ENCODE assay signal across 24 cellular contexts in the genomic region with DNA sequence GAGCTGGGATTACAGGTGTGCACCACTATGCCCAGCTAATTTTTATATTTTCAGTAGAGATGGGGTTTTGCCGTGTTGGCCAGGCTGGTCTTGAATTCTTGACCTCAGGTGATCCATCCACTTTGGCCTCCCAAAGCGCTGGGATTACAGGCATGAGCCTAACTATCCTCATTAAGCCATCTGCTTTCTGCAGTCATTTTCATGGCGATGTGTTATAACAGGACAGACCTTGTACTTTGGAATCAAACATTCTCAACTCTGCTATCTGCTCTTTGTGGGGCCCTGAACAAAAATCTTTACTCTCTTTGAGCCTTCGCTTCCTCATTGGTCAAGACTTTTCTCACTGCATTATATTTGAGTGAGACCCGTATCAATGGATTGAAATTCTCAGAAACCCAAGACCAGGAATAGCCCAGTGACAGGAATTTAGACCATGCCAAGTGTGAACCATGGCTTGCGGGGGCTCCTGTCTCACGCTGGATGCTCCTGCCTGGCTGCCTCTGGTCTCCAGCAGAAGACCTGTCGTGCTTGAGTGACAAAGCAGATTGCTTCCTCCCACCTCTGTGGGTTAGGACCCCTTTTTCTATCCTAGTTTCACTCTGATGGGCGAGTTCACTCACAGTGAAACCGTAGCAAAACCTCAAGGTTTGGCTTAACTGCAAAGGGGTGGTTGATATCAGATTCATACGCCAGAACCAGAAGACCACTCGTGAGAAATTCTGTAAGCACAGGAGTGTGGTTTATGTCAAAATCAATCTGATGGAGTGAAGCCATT.
DNase-seq lines count a peak whose midpoint lies in the region; ATAC-seq and TF ChIP-seq lines count a peak whose summit lies in the region.
"Had no signal": no experiment of that assay in that cellular context is flagged by ENCODE, and none has a peak within 500 bp of the region (broad histone marks: within the 10 kb centered on the region; RNA-seq: fewer than 3 reads in every experiment).

No MANE protein-coding gene starts in this region.

- H3K36me3 Mint-ChIP-seq in activated CD8-positive, alpha-beta memory T cell treated with anti-CD3 and anti-CD28 coated beads, Interleukin-2, amount 10 ng/mL, durations not matched to agents 7 days and 5 days: peaks cover 17% of the 10 kb centered on the region
- peaks cover 3% of the 10 kb centered on the region for H3K36me3 Mint-ChIP-seq in activated CD8-positive, alpha-beta T cell treated with anti-CD3 and anti-CD28 coated beads, Interleukin-2, amount 10 ng/mL, durations not matched to agents 7 days and 5 days (ENCODE audit: low read depth)
- peaks cover 0 to under 1% (median 0%) of the 10 kb centered on the region in 3 donors for H3K36me3 Mint-ChIP-seq in naive thymus-derived CD8-positive, alpha-beta T cell
- H3K36me3 Mint-ChIP-seq: CD14-positive monocyte had no signal

- peak; percentile 72 for DNase-seq in activated CD8-positive, alpha-beta memory T cell treated with anti-CD3 and anti-CD28 coated beads, Interleukin-2, amount 10 ng/mL, durations not matched to agents 7 days and 5 days
- DNase-seq in activated CD8-positive, alpha-beta memory T cell treated with anti-CD3 and anti-CD28 coated beads, Interleukin-2, amount 50 U/mL, for 48 hours: no peak
- peak; percentile 32 for DNase-seq in activated CD8-positive, alpha-beta T cell treated with anti-CD3 and anti-CD28 coated beads, Interleukin-2, amount 10 ng/mL, durations not matched to agents 7 days and 5 days
- peak; percentile 49 to 51 for DNase-seq in stimulated activated CD8-positive, alpha-beta memory T cell treated with anti-CD3 and anti-CD28 coated beads, Interleukin-15, amount 100 ng/mL, for 48 hours (ENCODE audit: low read depth in 2 of 2)
- DNase-seq in stomach: no peak
- no peak for DNase-seq in naive thymus-derived CD8-positive, alpha-beta T cell
- DNase-seq: activated CD4-positive, alpha-beta T cell treated with anti-CD3 and anti-CD28 coated beads, Interleukin-2, amount 50 U/mL, for 4 hours; activated effector memory CD4-positive, alpha-beta T cell treated with Interleukin-2 at 50 U/mL for 16 hours; DMS 273 treated with DMSO at 0.1 percent for 48 hours; GDM1; head of caudate nucleus; midbrain; MM.1S; NCI-H146; NCI-H2171 treated with DMSO at 0.1 percent for 48 hours; NCI-H526; posterior cingulate gyrus; SHP77 had no signal

- peak; percentile 80 for ATAC-seq in activated CD8-positive, alpha-beta memory T cell treated with anti-CD3 and anti-CD28 coated beads, Interleukin-2, amount 10 ng/mL, durations not matched to agents 7 days and 5 days
- peak; percentile 49 for ATAC-seq in GM18502 (IDR thresholded peaks at IDR 0.05; ENCODE audit: poor library complexity, unreplicated experiment)
- ATAC-seq in activated CD8-positive, alpha-beta T cell treated with anti-CD3 and anti-CD28 coated beads, Interleukin-2, amount 10 ng/mL, durations not matched to agents 7 days and 5 days: peak; percentile 41
- no peak for ATAC-seq in naive thymus-derived CD8-positive, alpha-beta T cell
- ATAC-seq in GM21515 (IDR thresholded peaks at IDR 0.05; ENCODE audit: unreplicated experiment): no peak
- ATAC-seq: left lobe of liver had no signal

- TF ChIP-seq CTCF in stomach (IDR thresholded peaks at IDR 0.05): no peak

- H3K4me3 Mint-ChIP-seq in activated CD8-positive, alpha-beta memory T cell treated with anti-CD3 and anti-CD28 coated beads, Interleukin-2, amount 10 ng/mL, durations not matched to agents 7 days and 5 days: no peak overlapping the region
- no peak overlapping the region for H3K4me3 Mint-ChIP-seq in activated CD8-positive, alpha-beta T cell treated with anti-CD3 and anti-CD28 coated beads, Interleukin-2, amount 10 ng/mL, durations not matched to agents 7 days and 5 days
- H3K4me3 Mint-ChIP-seq in naive thymus-derived CD8-positive, alpha-beta T cell: no peak overlapping the region
- H3K4me3 Mint-ChIP-seq: CD14-positive monocyte; dendritic cell treated with granulocyte-macrophage colony-stimulating factor and Interleukin-4, amounts not matched to agents 40 ng/mL and 50 ng/mL, for 4 days; neural crest cell had no signal

- 79 to 87% (median 82%) methylated on average over 11 to 12 of the region's 12 CpGs for WGBS in stomach, 5 donors

- POLR2A ChIA-PET in activated CD8-positive, alpha-beta T cell treated with anti-CD3 and anti-CD28 coated beads, Interleukin-2, amount 10 ng/mL, durations not matched to agents 7 days and 5 days (lab: Charles Lee): no interaction called here
- POLR2A ChIA-PET in naive thymus-derived CD8-positive, alpha-beta T cell (lab: Charles Lee): no interaction called here

- H3K27ac Mint-ChIP-seq in activated CD8-positive, alpha-beta memory T cell treated with anti-CD3 and anti-CD28 coated beads, Interleukin-2, amount 10 ng/mL, durations not matched to agents 7 days and 5 days: peak overlapping the region; percentile 25
- H3K27ac Mint-ChIP-seq in activated CD8-positive, alpha-beta T cell treated with anti-CD3 and anti-CD28 coated beads, Interleukin-2, amount 10 ng/mL, durations not matched to agents 7 days and 5 days: no peak overlapping the region
- H3K27ac Mint-ChIP-seq in naive thymus-derived CD8-positive, alpha-beta T cell: peak overlapping the region in 1 of 10 donors; percentile 15
- H3K27ac Mint-ChIP-seq: dendritic cell treated with granulocyte-macrophage colony-stimulating factor and Interleukin-4, amounts not matched to agents 40 ng/mL and 50 ng/mL, for 4 days had no signal

- intact Hi-C loops in stomach (cut with DNase I; ENCODE audit: low total_unique reads): no loop called here

- no peaks in the 10 kb centered on the region for H3K9me3 ChIP-seq in stomach

- H3K36me3 ChIP-seq in stomach: no peaks in the 10 kb centered on the region

- H3K9me3 Mint-ChIP-seq in activated CD8-positive, alpha-beta memory T cell treated with anti-CD3 and anti-CD28 coated beads, Interleukin-2, amount 10 ng/mL, durations not matched to agents 7 days and 5 days (ENCODE audit: low read depth): no peaks in the 10 kb centered on the region
- no peaks in the 10 kb centered on the region for H3K9me3 Mint-ChIP-seq in activated CD8-positive, alpha-beta T cell treated with anti-CD3 and anti-CD28 coated beads, Interleukin-2, amount 10 ng/mL, durations not matched to agents 7 days and 5 days (ENCODE audit: insufficient read depth)
- H3K9me3 Mint-ChIP-seq in naive thymus-derived CD8-positive, alpha-beta T cell: no peaks in the 10 kb centered on the region
- H3K9me3 Mint-ChIP-seq: dendritic cell treated with granulocyte-macrophage colony-stimulating factor and Interleukin-4, amounts not matched to agents 40 ng/mL and 50 ng/mL, for 4 days; neural crest cell had no signal

- H3K27me3 Mint-ChIP-seq in activated CD8-positive, alpha-beta memory T cell treated with anti-CD3 and anti-CD28 coated beads, Interleukin-2, amount 10 ng/mL, durations not matched to agents 7 days and 5 days: peaks cover 21% of the 10 kb centered on the region
- peaks cover 8% of the 10 kb centered on the region for H3K27me3 Mint-ChIP-seq in activated CD8-positive, alpha-beta T cell treated with anti-CD3 and anti-CD28 coated beads, Interleukin-2, amount 10 ng/mL, durations not matched to agents 7 days and 5 days (ENCODE audit: low read depth)
- peaks cover 0 to under 1% (median 0%) of the 10 kb centered on the region in 5 donors for H3K27me3 Mint-ChIP-seq in naive thymus-derived CD8-positive, alpha-beta T cell

- no peaks in the 10 kb centered on the region for H3K27me3 ChIP-seq in stomach

- H3K27ac ChIP-seq in stomach: no peak overlapping the region

- peaks cover 65% of the 10 kb centered on the region for H3K4me1 Mint-ChIP-seq in activated CD8-positive, alpha-beta memory T cell treated with anti-CD3 and anti-CD28 coated beads, Interleukin-2, amount 10 ng/mL, durations not matched to agents 7 days and 5 days
- H3K4me1 Mint-ChIP-seq in activated CD8-positive, alpha-beta T cell treated with anti-CD3 and anti-CD28 coated beads, Interleukin-2, amount 10 ng/mL, durations not matched to agents 7 days and 5 days (ENCODE audit: low read depth): peaks cover 62% of the 10 kb centered on the region
- peaks cover 3 to 29% (median 8%) of the 10 kb centered on the region in 4 donors for H3K4me1 Mint-ChIP-seq in naive thymus-derived CD8-positive, alpha-beta T cell

- CTCF ChIA-PET in activated CD8-positive, alpha-beta memory T cell treated with anti-CD3 and anti-CD28 coated beads, Interleukin-2, amount 10 ng/mL, durations not matched to agents 7 days and 5 days (lab: Charles Lee): no interaction called here
- CTCF ChIA-PET in activated CD8-positive, alpha-beta T cell treated with anti-CD3 and anti-CD28 coated beads, Interleukin-2, amount 10 ng/mL, durations not matched to agents 7 days and 5 days (lab: Charles Lee): no interaction called here

- no peak for TF ChIP-seq POLR2A in stomach (IDR thresholded peaks at IDR 0.05)

- no peak overlapping the region for H3K4me3 ChIP-seq in stomach

- TF ChIP-seq EP300 in stomach (IDR thresholded peaks at IDR 0.05): no peak

- no peaks in the 10 kb centered on the region for H3K4me1 ChIP-seq in stomach

Comparison
In these comparisons a context has a peak if more than half of its experiments do, and no peak if none do; other contexts are left out.
1. DNase-seq: peak in activated CD8-positive, alpha-beta memory T cell treated with anti-CD3 and anti-CD28 coated beads, Interleukin-2, amount 10 ng/mL, durations not matched to agents 7 days and 5 days (single experiment), activated CD8-positive, alpha-beta T cell treated with anti-CD3 and anti-CD28 coated beads, Interleukin-2, amount 10 ng/mL, durations not matched to agents 7 days and 5 days (single experiment) and stimulated activated CD8-positive, alpha-beta memory T cell treated with anti-CD3 and anti-CD28 coated beads, Interleukin-15, amount 100 ng/mL, for 48 hours (2 of 2); none in activated CD8-positive, alpha-beta memory T cell treated with anti-CD3 and anti-CD28 coated beads, Interleukin-2, amount 50 U/mL, for 48 hours (single experiment), stomach (single experiment) and naive thymus-derived CD8-positive, alpha-beta T cell (0 of 10).
2. ATAC-seq: peak in activated CD8-positive, alpha-beta memory T cell treated with anti-CD3 and anti-CD28 coated beads, Interleukin-2, amount 10 ng/mL, durations not matched to agents 7 days and 5 days (single experiment), GM18502 (single experiment) and activated CD8-positive, alpha-beta T cell treated with anti-CD3 and anti-CD28 coated beads, Interleukin-2, amount 10 ng/mL, durations not matched to agents 7 days and 5 days (single experiment); none in naive thymus-derived CD8-positive, alpha-beta T cell (0 of 2) and GM21515 (single experiment).